15 cellular contexts compared by ENCODE assay signal in the genomic region with DNA sequence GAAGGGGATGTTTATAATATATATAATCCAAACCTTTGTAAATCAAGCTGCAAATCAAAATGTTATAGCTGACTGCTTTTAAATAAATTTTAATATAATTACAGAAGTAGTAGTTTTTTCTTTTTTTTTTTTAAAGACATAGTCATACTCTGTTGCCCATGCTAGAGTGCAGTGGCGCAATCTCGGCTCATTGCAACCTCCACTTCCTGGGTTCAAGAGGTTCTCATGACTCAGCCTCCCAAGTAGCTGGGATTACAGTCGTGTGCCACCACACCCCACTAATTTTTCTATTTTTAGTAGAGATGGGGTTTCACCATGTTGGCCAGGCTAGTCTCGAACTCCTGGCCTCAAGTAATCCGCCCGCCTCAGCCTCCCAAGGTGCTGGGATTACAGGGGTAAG.
DNase-seq lines count a peak whose midpoint lies in the region; ATAC-seq, FAIRE-seq and TF ChIP-seq lines count a peak whose summit lies in the region.
"Had no signal": no experiment of that assay in that cellular context is flagged by ENCODE, and none has a peak within 500 bp of the region (broad histone marks: within the 10 kb centered on the region; RNA-seq: fewer than 3 reads in every experiment).

No MANE protein-coding gene starts in this region.

- H3K27ac ChIP-seq in heart right ventricle (no peak overlapping the region), SJCRH30 (no peak overlapping the region)

- no peak overlapping the region for H3K4me2 ChIP-seq in skeletal muscle satellite cell (ENCODE audit: low read length)

- 85 to 86% methylated on average over 6 of the region's 6 CpGs for WGBS in heart right ventricle, 2 donors

- H3K4me1 ChIP-seq in heart right ventricle (peaks cover 0 to 38% (median 10%) of the 10 kb centered on the region in 9 donors), skeletal muscle satellite cell (ENCODE audit: control insufficient read depth, insufficient read depth, low read length) (peaks cover 40% of the 10 kb centered on the region), SJCRH30 (no peaks in the 10 kb centered on the region)

- no peak for FAIRE-seq in D721Med (lab: Jason Lieb, UNC)
- FAIRE-seq: small intestine, urothelium cell line had no signal

- no peak for TF ChIP-seq CTCF in heart right ventricle (IDR thresholded peaks at IDR 0.05)
- TF ChIP-seq CTCF in fibroblast of mammary gland (conservative IDR thresholded peaks at IDR 0.05; ENCODE audit: control insufficient read depth, insufficient read depth, low read depth, low read length) = no peak
- TF ChIP-seq CTCF in D721Med (IDR thresholded peaks at IDR 0.05; ENCODE audit: insufficient read depth, missing control alignments) = no peak

- H3K9ac ChIP-seq in skeletal muscle satellite cell (ENCODE audit: low read depth, low read length) = peak overlapping the region; percentile 28

- no peaks in the 10 kb centered on the region for H3K9me3 ChIP-seq in heart right ventricle
- no peaks in the 10 kb centered on the region for H3K9me3 ChIP-seq in skeletal muscle satellite cell (replicated peaks; ENCODE audit: low read length)
- H3K9me3 ChIP-seq in SJCRH30 (replicated peaks) = no peaks in the 10 kb centered on the region

- H3K27me3 ChIP-seq in heart right ventricle (no peaks in the 10 kb centered on the region), skeletal muscle satellite cell (ENCODE audit: control insufficient read depth, insufficient read depth, low read length) (no peaks in the 10 kb centered on the region), SJCRH30 (no peaks in the 10 kb centered on the region)

- intact Hi-C loops in Right ventricle myocardium superior (cut with DNase I) (no loop called here), heart right ventricle (cut with DNase I) (no loop called here)

- DNase-seq in Right ventricle myocardium superior (peak; percentile 43), heart right ventricle (no peak), NCI-H226 (peak; percentile 47), fibroblast of mammary gland (ENCODE audit: low read depth) (peak; percentile 70), SJCRH30 (no peak), NCI-H526 treated with DMSO at 0.1 percent for 48 hours (lab: John Stamatoyannopoulos, UW) (no peak), D721Med (ENCODE audit: insufficient read length, low spot score) (no peak)
- DNase-seq: activated CD4-positive, alpha-beta T cell treated with anti-CD3 and anti-CD28 coated beads, Interleukin-2, amount 50 U/mL, for 4 hours; anterior cingulate cortex; NCI-H187 treated with DMSO at 0.1 percent for 48 hours; NCI-H748 treated with DMSO at 0.1 percent for 48 hours; small intestine; stimulated activated naive CD4-positive, alpha-beta T cell treated with Interleukin-2 at 50 U/mL for 16 hours had no signal

- H3K36me3 ChIP-seq in heart right ventricle (no peaks in the 10 kb centered on the region), skeletal muscle satellite cell (ENCODE audit: insufficient read depth, low read length) (no peaks in the 10 kb centered on the region), SJCRH30 (no peaks in the 10 kb centered on the region)

- ATAC-seq in Right ventricle myocardium superior (ENCODE audit: poor library complexity) (no peak), heart right ventricle (no peak)

- H3K4me3 ChIP-seq in heart right ventricle (no peak overlapping the region), fibroblast of mammary gland (ENCODE audit: control insufficient read depth, low read depth, low read length) (no peak overlapping the region), skeletal muscle satellite cell (ENCODE audit: low read length) (no peak overlapping the region), SJCRH30 (no peak overlapping the region)

Comparison
In these comparisons a context has a peak if more than half of its experiments do, and no peak if none do; other contexts are left out.
1. DNase-seq: peak in Right ventricle myocardium superior (single experiment), NCI-H226 (single experiment) and fibroblast of mammary gland (single experiment); none in heart right ventricle (0 of 2), SJCRH30 (0 of 2), NCI-H526 treated with DMSO at 0.1 percent for 48 hours (single experiment) and D721Med (single experiment).